1 cellular context compared by ENCODE assay signal in genomic region chr7:158468700-158469296, GRCh38.
TF ChIP-seq lines count a peak whose summit lies in the region.

No MANE protein-coding gene starts in this region.

TF ChIP-seq in GM23338, 12 proteins besides CTCF, POLR2A, EP300 and RAD21 (continued from another document):
- TF ChIP-seq ZNF462 (CRISPR knock-in tag; IDR thresholded peaks at IDR 0.05) (no peak), ETS1 (IDR thresholded peaks at IDR 0.05) (no peak), JUNB (IDR thresholded peaks at IDR 0.05; ENCODE audit: unreplicated experiment) (no peak), EZH2 (IDR thresholded peaks at IDR 0.05; ENCODE audit: low read depth, unreplicated experiment) (no peak), STAT1 (IDR thresholded peaks at IDR 0.05; ENCODE audit: unreplicated experiment) (no peak), CREB1 (CRISPR knock-in tag; IDR thresholded peaks at IDR 0.05; ENCODE audit: low read depth) (no peak), NANOG (IDR thresholded peaks at IDR 0.05; ENCODE audit: borderline replicate concordance) (no peak), POLR2AphosphoS5 (IDR thresholded peaks at IDR 0.05; ENCODE audit: low read depth) (no peak), ZNF331 (CRISPR knock-in tag; IDR thresholded peaks at IDR 0.05; ENCODE audit: low read depth) (no peak), ZNF114 (CRISPR knock-in tag; IDR thresholded peaks at IDR 0.05) (no peak)
